In genomic region chr20:7029005-7029404, GRCh38 we compare ENCODE assay signal across 23 cellular contexts.
"Had no signal": no experiment of that assay in that cellular context is flagged by ENCODE, and none has a peak within 500 bp of the region (broad histone marks: within the 10 kb centered on the region; RNA-seq: fewer than 3 reads in every experiment).

No MANE protein-coding gene starts in this region.

- H3K4me3 ChIP-seq: left ventricle myocardium inferior, lung, neural progenitor cell, right atrium auricular region, right lobe of liver, smooth muscle cell, transverse colon, upper lobe of left lung, vagina had no signal

- DNase-seq: islet precursor cell; left ventricle myocardium inferior; mesendoderm; naive B cell; natural killer cell; nephron progenitor cell; occipital lobe; right lobe of liver; stimulated activated CD4-positive, alpha-beta T cell treated with anti-CD3 and anti-CD28 coated beads, Interleukin-1b, Interleukin-23, amount 100 ng/mL, for 48 hours; stimulated activated CD4-positive, alpha-beta T cell treated with anti-CD3 and anti-CD28 coated beads, Interleukin-2, amount 100 ng/mL, for 48 hours; stimulated activated CD4-positive, alpha-beta T cell treated with anti-CD3 and anti-CD28 coated beads, Interleukin-4, amount 100 ng/mL, for 4 hours; stimulated activated CD8-positive, alpha-beta memory T cell treated with anti-CD3 and anti-CD28 coated beads, Interleukin-4, amount 100 ng/mL, for 48 hours; stimulated activated naive CD4-positive, alpha-beta T cell treated with Interleukin-2 at 50 U/mL for 16 hours; stimulated activated naive CD8-positive, alpha-beta T cell treated with anti-CD3 and anti-CD28 coated beads, Interleukin-15, amount 100 ng/mL, for 72 hours; substantia nigra; transverse colon; upper lobe of left lung had no signal

- ATAC-seq: natural killer cell; right lobe of liver; stimulated activated memory B cell treated with anti-CD40 and anti-IgM and Interleukin-4, amounts not matched to agents 10 μg/mL and 1 μg/mL and 100 μg/mL, for 72 hours; stimulated activated naive CD8-positive, alpha-beta T cell treated with anti-CD3 and anti-CD28 coated beads, Interleukin-15, amount 100 ng/mL, for 72 hours had no signal
